Comparison of ENCODE assay signal across 8 cellular contexts in the genomic region with DNA sequence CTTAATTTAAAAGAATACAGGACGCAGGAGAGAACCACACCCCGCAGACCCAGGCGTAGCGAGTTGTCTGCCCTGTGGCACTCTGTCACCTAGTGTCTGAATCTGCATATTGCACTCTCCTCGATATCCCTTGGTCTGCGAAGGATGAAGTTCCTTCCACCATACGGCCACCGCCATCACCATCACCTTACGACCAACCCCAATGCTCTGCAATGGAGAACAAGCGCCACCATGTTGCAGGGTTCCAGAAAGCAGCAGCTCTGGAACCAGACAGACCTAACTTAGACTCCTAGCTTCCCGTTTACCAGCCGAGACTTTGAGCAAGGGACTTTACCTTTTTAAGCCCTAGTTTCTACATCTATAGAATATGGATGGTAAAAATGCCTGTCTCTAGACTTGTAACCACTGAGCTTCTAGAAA.
DNase-seq lines count a peak whose midpoint lies in the region; ATAC-seq lines count a peak whose summit lies in the region.

No MANE protein-coding gene starts in this region.

- H3K4me1 ChIP-seq in adipocyte (ENCODE audit: control insufficient read depth, insufficient read depth, low read length): no peaks in the 10 kb centered on the region
- peaks cover 8% of the 10 kb centered on the region for H3K4me1 ChIP-seq in skeletal muscle satellite cell (ENCODE audit: control insufficient read depth, insufficient read depth, low read length)

- peak overlapping the region; percentile 58 for H3K9ac ChIP-seq in adipocyte (ENCODE audit: low read length)
- peak overlapping the region; percentile 33 for H3K9ac ChIP-seq in skeletal muscle satellite cell (ENCODE audit: low read depth, low read length)

- H3K36me3 ChIP-seq in adipocyte (ENCODE audit: control insufficient read depth, insufficient read depth, low read length, severe bottlenecking) (no peaks in the 10 kb centered on the region), skeletal muscle satellite cell (ENCODE audit: insufficient read depth, low read length) (no peaks in the 10 kb centered on the region)

- H3K9me3 ChIP-seq in adipocyte (ENCODE audit: control insufficient read depth, low read length) (no peaks in the 10 kb centered on the region), skeletal muscle satellite cell (replicated peaks; ENCODE audit: low read length) (no peaks in the 10 kb centered on the region)

- peak overlapping the region; percentile 59 for H3K4me3 ChIP-seq in adipocyte (ENCODE audit: low read length)
- no peak overlapping the region for H3K4me3 ChIP-seq in skeletal muscle satellite cell (ENCODE audit: low read length)

- H3K27me3 ChIP-seq in adipocyte (replicated peaks; ENCODE audit: control insufficient read depth, insufficient read depth, low read length): peaks cover 11% of the 10 kb centered on the region
- peaks cover 23% of the 10 kb centered on the region for H3K27me3 ChIP-seq in skeletal muscle satellite cell (ENCODE audit: control insufficient read depth, insufficient read depth, low read length)

- peak; percentile 79 to 84 for DNase-seq in AML-193 (lab: John Stamatoyannopoulos, UW)
- DNase-seq in NOMO-1 treated with dmso at 0.1 percent for 144 hours (lab: John Stamatoyannopoulos, UW; ENCODE audit: unreplicated experiment): peak; percentile 75
- peak; percentile 59 for DNase-seq in adipocyte (ENCODE audit: low read depth)
- peak; percentile 42 to 59 for DNase-seq in hippocampal formation (lab: John Stamatoyannopoulos, UW)

- H3K4me2 ChIP-seq in skeletal muscle satellite cell (ENCODE audit: low read length): peak overlapping the region; percentile 67

- peak; percentile 96 for ATAC-seq in GM18861 (IDR thresholded peaks at IDR 0.05; ENCODE audit: unreplicated experiment)
- peak; percentile 58 for ATAC-seq in HG03469 (IDR thresholded peaks at IDR 0.05; ENCODE audit: unreplicated experiment)
- ATAC-seq in HG02588 (IDR thresholded peaks at IDR 0.05; ENCODE audit: unreplicated experiment): no peak
